In the genomic region with DNA sequence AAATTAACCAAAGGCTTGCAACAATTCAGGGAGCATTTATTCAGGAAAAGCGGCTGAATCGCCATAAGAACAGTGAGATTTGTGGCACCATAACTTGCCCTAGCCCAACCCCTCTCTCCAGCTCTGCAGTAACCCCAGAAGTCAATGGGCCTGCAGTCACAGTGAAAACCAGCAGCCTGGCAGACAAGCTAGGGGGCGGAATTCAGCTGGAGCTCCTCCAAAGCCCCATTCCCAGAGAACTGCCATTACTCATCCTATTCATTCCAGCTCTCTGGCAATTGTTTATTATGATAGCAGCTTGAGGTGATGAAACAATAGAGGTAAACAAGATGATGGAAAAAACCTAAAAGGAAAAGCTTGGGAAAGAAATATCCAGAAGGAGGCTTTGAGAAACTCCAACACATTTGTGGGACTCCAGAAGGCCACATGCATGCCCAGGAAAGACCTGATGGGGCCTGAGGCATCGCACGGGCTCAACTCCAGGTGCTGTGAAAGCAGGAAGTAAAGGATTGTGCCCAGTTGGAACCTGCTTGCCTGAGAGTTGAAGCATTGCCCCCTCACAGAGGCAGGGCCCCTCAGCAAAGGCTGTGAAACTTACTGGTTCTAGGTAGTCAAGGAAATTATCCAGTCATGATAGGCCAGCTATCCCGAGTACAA, we compare ENCODE assay signal across 10 cellular contexts.
DNase-seq lines count a peak whose midpoint lies in the region; ATAC-seq and TF ChIP-seq lines count a peak whose summit lies in the region.
"Had no signal": no experiment of that assay in that cellular context is flagged by ENCODE, and none has a peak within 500 bp of the region (broad histone marks: within the 10 kb centered on the region; RNA-seq: fewer than 3 reads in every experiment).

No MANE protein-coding gene starts in this region.

- TF ChIP-seq POLR2A in thyroid gland (IDR thresholded peaks at IDR 0.05), result no peak

- DNase-seq in HT1080 (ENCODE audit: low read depth), result peak; percentile 93
- DNase-seq in brain microvascular endothelial cell, result peak; percentile 52
- DNase-seq in iPS-NIHi11 (ENCODE audit: low spot score), result peak; percentile 48
- DNase-seq in thyroid gland, result no peak
- no peak for DNase-seq in GDM1 (lab: John Stamatoyannopoulos, UW)
- no peak for DNase-seq in NCI-H510A (lab: John Stamatoyannopoulos, UW)
- DNase-seq: NCI-H748 treated with DMSO at 0.1 percent for 48 hours; stimulated activated CD4-positive, alpha-beta T cell treated with anti-CD3 and anti-CD28 coated beads, Interleukin-12 subunit alpha, Interleukin-12 subunit beta, amount 100 ng/mL, for 4 hours had no signal

- H3K27ac ChIP-seq in brain microvascular endothelial cell (no peak overlapping the region), thyroid gland (peak overlapping the region in 2 of 3 donors; percentile 29 to 51)

- in situ Hi-C loops in brain microvascular endothelial cell (cut with HindIII; ENCODE audit: low pct_ligation_motif_present, low sequenced_read_pairs), result no loop called here

- H3K27me3 ChIP-seq in brain microvascular endothelial cell (replicated peaks) (no peaks in the 10 kb centered on the region), thyroid gland (no peaks in the 10 kb centered on the region)

- TF ChIP-seq CTCF in brain microvascular endothelial cell (IDR thresholded peaks at IDR 0.05; ENCODE audit: low read depth, low read length, missing control alignments) (peak; percentile 73), thyroid gland (IDR thresholded peaks at IDR 0.05) (no peak)

- H3K36me3 ChIP-seq in brain microvascular endothelial cell (replicated peaks) (no peaks in the 10 kb centered on the region), thyroid gland (no peaks in the 10 kb centered on the region)

- WGBS in thyroid gland, 2 donors, result 76 to 80% methylated on average over 6 of the region's 6 CpGs

- intact Hi-C loops in thyroid gland (cut with DNase I), result no loop called here

- H3K9me3 ChIP-seq in thyroid gland, result no peaks in the 10 kb centered on the region

- ATAC-seq in GM18873 (IDR thresholded peaks at IDR 0.05; ENCODE audit: low FRiP score, unreplicated experiment), result no peak
- ATAC-seq: activated CD8-positive, alpha-beta T cell treated with anti-CD3 and anti-CD28 coated beads, Interleukin-2, amount 10 ng/mL, durations not matched to agents 7 days and 5 days had no signal

- H3K4me3 ChIP-seq in brain microvascular endothelial cell (ENCODE audit: low read depth, low read length), result no peak overlapping the region
- no peak overlapping the region for H3K4me3 ChIP-seq in thyroid gland (replicated peaks in 1 of 3)

- H3K4me1 ChIP-seq in thyroid gland, result peaks cover 0 to 4% of the 10 kb centered on the region in 2 donors

Comparison
In these comparisons a context has a peak if more than half of its experiments do, and no peak if none do; other contexts are left out.
1. DNase-seq: peak in HT1080 (single experiment), brain microvascular endothelial cell (single experiment) and iPS-NIHi11 (single experiment); none in thyroid gland (0 of 2), GDM1 (single experiment) and NCI-H510A (single experiment).